7 cellular contexts compared by ENCODE assay signal in the genomic region with DNA sequence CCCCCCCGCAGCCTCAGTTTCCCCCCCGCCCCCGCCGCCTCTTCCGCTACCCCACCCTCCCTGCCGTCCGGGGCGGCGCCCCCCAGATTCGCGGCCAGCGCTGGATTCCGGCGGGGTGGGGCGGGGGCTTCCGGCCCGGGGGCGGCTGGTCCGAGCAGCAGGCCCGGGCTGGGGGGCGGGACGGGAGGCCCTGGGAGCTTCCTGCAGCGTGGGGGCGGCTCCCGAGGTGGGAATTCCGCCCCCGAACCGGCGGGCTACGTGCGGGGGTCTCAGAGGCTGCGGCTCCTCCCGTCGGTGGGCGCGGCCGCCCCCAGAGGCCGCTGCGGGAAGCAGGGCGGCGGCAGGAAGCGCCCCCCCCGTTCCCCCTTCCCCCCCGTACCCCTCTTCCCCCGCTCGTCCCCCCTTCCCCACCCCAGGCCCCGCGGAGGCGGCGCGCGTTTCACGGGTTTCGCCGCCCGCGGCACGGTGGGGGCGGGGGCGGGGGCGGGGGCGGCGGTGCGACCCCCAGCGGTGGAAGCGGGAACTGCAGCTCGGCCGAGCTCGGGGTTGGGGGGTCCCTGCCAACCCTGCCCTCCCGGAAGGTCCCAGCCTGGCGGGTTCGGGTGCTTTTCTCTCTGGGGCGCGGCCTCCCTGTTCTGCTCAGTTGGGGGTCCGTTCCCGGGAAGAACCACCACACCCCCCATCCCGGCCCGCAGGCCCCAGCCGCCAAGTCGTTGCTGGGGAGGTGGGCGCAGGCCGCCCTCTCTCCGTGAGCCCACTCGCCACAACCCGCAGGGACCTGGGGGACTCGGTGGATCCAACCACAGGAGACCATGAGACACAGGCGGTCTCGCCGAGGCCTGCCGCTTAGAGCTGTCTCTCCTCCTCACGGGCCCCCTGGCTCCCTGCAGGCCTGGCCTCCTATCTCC.
A peak's percentile ranks its signal among the peaks of the same experiment; 100 is the strongest.
DNase-seq lines count a peak whose midpoint lies in the region; ATAC-seq and TF ChIP-seq lines count a peak whose summit lies in the region.

No MANE protein-coding gene starts in this region.

- intact Hi-C loops in activated T-helper 2 cell treated with anti-CD3 and anti-CD28 coated beads, Interferon-gamma antibody, Interleukin-2, Interleukin-4, amounts not matched to agents 10 μg/mL and 5 μg/mL and 100 μg/mL, durations not matched to agents 14 hours and 24 hours and 36 hours (cut with micrococcal nuclease), result loop anchor here (1.0 to 10.0 kb wide), 3 partner anchors 14 to 210 kb away; a partner anchor contains a TSS

- DNase-seq in GM19240 (ENCODE audit: insufficient read length, low spot score), result peak; percentile 90
- peak; percentile 45 for DNase-seq in OCI-M1 (lab: John Stamatoyannopoulos, UW)
- DNase-seq in activated T-helper 2 cell treated with anti-CD3 and anti-CD28 coated beads, Interferon-gamma antibody, Interleukin-2, Interleukin-4, amounts not matched to agents 10 μg/mL and 5 μg/mL and 100 μg/mL, durations not matched to agents 14 hours and 24 hours and 36 hours (ENCODE audit: low spot score), result peak; percentile 42
- DNase-seq in foreskin keratinocyte, result no peak
- peak; percentile 57 for DNase-seq in progenitor cell of endocrine pancreas (ENCODE audit: low spot score, unreplicated experiment)
- DNase-seq in omental fat pad (ENCODE audit: low spot score), result no peak
- no peak for DNase-seq in retina

- H3K4me3 Mint-ChIP-seq in activated T-helper 2 cell treated with anti-CD3 and anti-CD28 coated beads, Interferon-gamma antibody, Interleukin-2, Interleukin-4, amounts not matched to agents 10 μg/mL and 5 μg/mL and 100 μg/mL, durations not matched to agents 14 hours and 24 hours and 36 hours (ENCODE audit: low read depth), result no peak overlapping the region
- H3K4me3 Mint-ChIP-seq in progenitor cell of endocrine pancreas (ENCODE audit: low read depth), result peak overlapping the region; percentile 63

- no peaks in the 10 kb centered on the region for H3K27me3 ChIP-seq in foreskin keratinocyte

- no peaks in the 10 kb centered on the region for H3K4me1 Mint-ChIP-seq in activated T-helper 2 cell treated with anti-CD3 and anti-CD28 coated beads, Interferon-gamma antibody, Interleukin-2, Interleukin-4, amounts not matched to agents 10 μg/mL and 5 μg/mL and 100 μg/mL, durations not matched to agents 14 hours and 24 hours and 36 hours (ENCODE audit: low read depth)
- H3K4me1 Mint-ChIP-seq in progenitor cell of endocrine pancreas (ENCODE audit: low read depth), result peaks cover 3% of the 10 kb centered on the region

- H3K27ac ChIP-seq in foreskin keratinocyte, result no peak overlapping the region

- H3K36me3 Mint-ChIP-seq in activated T-helper 2 cell treated with anti-CD3 and anti-CD28 coated beads, Interferon-gamma antibody, Interleukin-2, Interleukin-4, amounts not matched to agents 10 μg/mL and 5 μg/mL and 100 μg/mL, durations not matched to agents 14 hours and 24 hours and 36 hours (ENCODE audit: low read depth), result peaks cover 3% of the 10 kb centered on the region
- no peaks in the 10 kb centered on the region for H3K36me3 Mint-ChIP-seq in progenitor cell of endocrine pancreas (ENCODE audit: insufficient read depth)

- peak; percentile 20 for ATAC-seq in foreskin keratinocyte
- ATAC-seq in omental fat pad (ENCODE audit: low FRiP score), result no peak

- no peaks in the 10 kb centered on the region for H3K27me3 Mint-ChIP-seq in activated T-helper 2 cell treated with anti-CD3 and anti-CD28 coated beads, Interferon-gamma antibody, Interleukin-2, Interleukin-4, amounts not matched to agents 10 μg/mL and 5 μg/mL and 100 μg/mL, durations not matched to agents 14 hours and 24 hours and 36 hours (ENCODE audit: low read depth)
- H3K27me3 Mint-ChIP-seq in progenitor cell of endocrine pancreas, result no peaks in the 10 kb centered on the region

- H3K9me3 Mint-ChIP-seq in activated T-helper 2 cell treated with anti-CD3 and anti-CD28 coated beads, Interferon-gamma antibody, Interleukin-2, Interleukin-4, amounts not matched to agents 10 μg/mL and 5 μg/mL and 100 μg/mL, durations not matched to agents 14 hours and 24 hours and 36 hours, result no peaks in the 10 kb centered on the region
- H3K9me3 Mint-ChIP-seq in progenitor cell of endocrine pancreas (ENCODE audit: low read depth), result no peaks in the 10 kb centered on the region

- no peaks in the 10 kb centered on the region for H3K4me1 ChIP-seq in foreskin keratinocyte

- TF ChIP-seq CTCF in foreskin keratinocyte (conservative IDR thresholded peaks at IDR 0.05) (peak; percentile 64), progenitor cell of endocrine pancreas (IDR thresholded peaks at IDR 0.05; ENCODE audit: unreplicated experiment) (peak; percentile 98), omental fat pad (IDR thresholded peaks at IDR 0.05) (peak in 1 of 3 donors; percentile 37)

- no peak overlapping the region for H3K27ac Mint-ChIP-seq in activated T-helper 2 cell treated with anti-CD3 and anti-CD28 coated beads, Interferon-gamma antibody, Interleukin-2, Interleukin-4, amounts not matched to agents 10 μg/mL and 5 μg/mL and 100 μg/mL, durations not matched to agents 14 hours and 24 hours and 36 hours
- H3K27ac Mint-ChIP-seq in progenitor cell of endocrine pancreas, result peak overlapping the region; percentile 29

Comparison
In these comparisons a context has a peak if more than half of its experiments do, and no peak if none do; other contexts are left out.
1. DNase-seq: peak in GM19240 (single experiment), OCI-M1 (single experiment), activated T-helper 2 cell treated with anti-CD3 and anti-CD28 coated beads, Interferon-gamma antibody, Interleukin-2, Interleukin-4, amounts not matched to agents 10 μg/mL and 5 μg/mL and 100 μg/mL, durations not matched to agents 14 hours and 24 hours and 36 hours (single experiment) and progenitor cell of endocrine pancreas (single experiment); none in foreskin keratinocyte (0 of 2), omental fat pad (single experiment) and retina (single experiment).